ENCODE assay signal across 1 cellular context in genomic region chr5:110768138-110768845, GRCh38.
TF ChIP-seq lines count a peak whose summit lies in the region.

No MANE protein-coding gene starts in this region.

TF ChIP-seq in IMR-90, 13 proteins besides CTCF, POLR2A, EP300 and RAD21:
- TF ChIP-seq MAFK (IDR thresholded peaks at IDR 0.05; ENCODE audit: low read depth, low read length), result no peak
- TF ChIP-seq BHLHE40 (IDR thresholded peaks at IDR 0.05; ENCODE audit: low read depth, low read length), result peak; percentile 24; the same call in 1 of the 2 replicates
TF ChIP-seq in IMR-90: peak in this region for 1.
